In the genomic region with DNA sequence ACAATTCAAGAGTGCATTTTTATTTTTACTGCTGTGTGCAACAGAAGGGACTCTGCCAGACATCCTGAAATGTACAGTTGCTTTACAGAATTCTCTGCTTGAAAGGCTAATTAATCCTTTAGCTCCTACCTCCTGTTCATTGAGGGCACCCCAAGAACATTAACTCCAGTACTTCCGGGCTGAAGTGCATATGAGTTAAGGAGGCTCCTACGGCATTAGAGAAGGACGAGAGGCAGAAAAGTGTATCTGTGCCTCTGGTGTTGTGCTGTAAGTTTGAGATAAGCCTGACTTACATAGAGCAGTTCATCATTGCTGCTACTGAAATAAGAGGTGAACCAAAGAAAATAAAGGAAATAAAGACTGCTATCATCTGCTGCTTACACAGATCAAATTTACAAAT, we compare ENCODE assay signal across 1 cellular context.
TF ChIP-seq lines count a peak whose summit lies in the region.

No MANE protein-coding gene starts in this region.

TF ChIP-seq in K562, 482 proteins besides CTCF, POLR2A, EP300 and RAD21 (continued from another document and continues in another):
- TF ChIP-seq, protein P1, sequence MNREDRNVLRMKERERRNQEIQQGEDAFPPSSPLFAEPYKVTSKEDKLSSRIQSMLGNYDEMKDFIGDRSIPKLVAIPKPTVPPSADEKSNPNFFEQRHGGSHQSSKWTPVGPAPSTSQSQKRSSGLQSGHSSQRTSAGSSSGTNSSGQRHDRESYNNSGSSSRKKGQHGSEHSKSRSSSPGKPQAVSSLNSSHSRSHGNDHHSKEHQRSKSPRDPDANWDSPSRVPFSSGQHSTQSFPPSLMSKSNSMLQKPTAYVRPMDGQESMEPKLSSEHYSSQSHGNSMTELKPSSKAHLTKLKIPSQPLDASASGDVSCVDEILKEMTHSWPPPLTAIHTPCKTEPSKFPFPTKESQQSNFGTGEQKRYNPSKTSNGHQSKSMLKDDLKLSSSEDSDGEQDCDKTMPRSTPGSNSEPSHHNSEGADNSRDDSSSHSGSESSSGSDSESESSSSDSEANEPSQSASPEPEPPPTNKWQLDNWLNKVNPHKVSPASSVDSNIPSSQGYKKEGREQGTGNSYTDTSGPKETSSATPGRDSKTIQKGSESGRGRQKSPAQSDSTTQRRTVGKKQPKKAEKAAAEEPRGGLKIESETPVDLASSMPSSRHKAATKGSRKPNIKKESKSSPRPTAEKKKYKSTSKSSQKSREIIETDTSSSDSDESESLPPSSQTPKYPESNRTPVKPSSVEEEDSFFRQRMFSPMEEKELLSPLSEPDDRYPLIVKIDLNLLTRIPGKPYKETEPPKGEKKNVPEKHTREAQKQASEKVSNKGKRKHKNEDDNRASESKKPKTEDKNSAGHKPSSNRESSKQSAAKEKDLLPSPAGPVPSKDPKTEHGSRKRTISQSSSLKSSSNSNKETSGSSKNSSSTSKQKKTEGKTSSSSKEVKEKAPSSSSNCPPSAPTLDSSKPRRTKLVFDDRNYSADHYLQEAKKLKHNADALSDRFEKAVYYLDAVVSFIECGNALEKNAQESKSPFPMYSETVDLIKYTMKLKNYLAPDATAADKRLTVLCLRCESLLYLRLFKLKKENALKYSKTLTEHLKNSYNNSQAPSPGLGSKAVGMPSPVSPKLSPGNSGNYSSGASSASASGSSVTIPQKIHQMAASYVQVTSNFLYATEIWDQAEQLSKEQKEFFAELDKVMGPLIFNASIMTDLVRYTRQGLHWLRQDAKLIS (CRISPR knock-in tag; IDR thresholded peaks at IDR 0.05): no peak
- peak; percentile 40 to 66; a peak in 2 of 4 replicates for TF ChIP-seq TRIM24 (IDR thresholded peaks at IDR 0.05)
- no peak for TF ChIP-seq EZH2 (IDR thresholded peaks at IDR 0.05; ENCODE audit: borderline replicate concordance, low read depth, low read length)
- TF ChIP-seq HOXB6 (CRISPR knock-in tag; IDR thresholded peaks at IDR 0.05; ENCODE audit: borderline replicate concordance): no peak
- no peak for TF ChIP-seq ZNF436 (CRISPR knock-in tag; IDR thresholded peaks at IDR 0.05)
- no peak for TF ChIP-seq ZFP1 (CRISPR knock-in tag; IDR thresholded peaks at IDR 0.05)
- TF ChIP-seq SMARCC2 (IDR thresholded peaks at IDR 0.05; ENCODE audit: low read depth): peak; percentile 38; the same call in 1 of the 2 replicates
- peak; percentile 66 for TF ChIP-seq POLR2AphosphoS5 (IDR thresholded peaks at IDR 0.05; ENCODE audit: control insufficient read depth, insufficient read depth, low read depth, low read length)
- TF ChIP-seq ZNF589 (CRISPR knock-in tag; IDR thresholded peaks at IDR 0.05; ENCODE audit: low read depth): no peak
- TF ChIP-seq DEAF1 (CRISPR knock-in tag; IDR thresholded peaks at IDR 0.05): no peak
- peak; percentile 33; the same call in 1 of the 2 replicates for TF ChIP-seq PML (IDR thresholded peaks at IDR 0.05; ENCODE audit: low read length)
- TF ChIP-seq ZNF668 (CRISPR knock-in tag; IDR thresholded peaks at IDR 0.05): no peak
- no peak for TF ChIP-seq FOXK2 (conservative IDR thresholded peaks at IDR 0.05 in 1 of 2, IDR thresholded peaks at IDR 0.05 in 1 of 2; ENCODE audit: low read depth in 2 of 2)
- no peak for TF ChIP-seq TEAD2 (tag; IDR thresholded peaks at IDR 0.05)
- no peak for TF ChIP-seq BCL6 (CRISPR knock-in tag; IDR thresholded peaks at IDR 0.05)
- TF ChIP-seq, protein P2, sequence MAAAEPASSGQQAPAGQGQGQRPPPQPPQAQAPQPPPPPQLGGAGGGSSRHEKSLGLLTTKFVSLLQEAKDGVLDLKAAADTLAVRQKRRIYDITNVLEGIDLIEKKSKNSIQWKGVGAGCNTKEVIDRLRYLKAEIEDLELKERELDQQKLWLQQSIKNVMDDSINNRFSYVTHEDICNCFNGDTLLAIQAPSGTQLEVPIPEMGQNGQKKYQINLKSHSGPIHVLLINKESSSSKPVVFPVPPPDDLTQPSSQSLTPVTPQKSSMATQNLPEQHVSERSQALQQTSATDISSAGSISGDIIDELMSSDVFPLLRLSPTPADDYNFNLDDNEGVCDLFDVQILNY (CRISPR knock-in tag; IDR thresholded peaks at IDR 0.05): no peak
- no peak for TF ChIP-seq NFE2 (IDR thresholded peaks at IDR 0.05; ENCODE audit: low read depth)
- TF ChIP-seq CBX8 (IDR thresholded peaks at IDR 0.05; ENCODE audit: borderline replicate concordance, extremely low read depth, low read depth, low read length, poor library complexity, severe bottlenecking): no peak
- TF ChIP-seq MEF2D (tag; conservative IDR thresholded peaks at IDR 0.05; ENCODE audit: low read depth): no peak
- no peak for TF ChIP-seq ZZZ3 (IDR thresholded peaks at IDR 0.05)
- TF ChIP-seq HEY1 (CRISPR knock-in tag; IDR thresholded peaks at IDR 0.05; ENCODE audit: borderline replicate concordance): no peak
- TF ChIP-seq, protein P3, sequence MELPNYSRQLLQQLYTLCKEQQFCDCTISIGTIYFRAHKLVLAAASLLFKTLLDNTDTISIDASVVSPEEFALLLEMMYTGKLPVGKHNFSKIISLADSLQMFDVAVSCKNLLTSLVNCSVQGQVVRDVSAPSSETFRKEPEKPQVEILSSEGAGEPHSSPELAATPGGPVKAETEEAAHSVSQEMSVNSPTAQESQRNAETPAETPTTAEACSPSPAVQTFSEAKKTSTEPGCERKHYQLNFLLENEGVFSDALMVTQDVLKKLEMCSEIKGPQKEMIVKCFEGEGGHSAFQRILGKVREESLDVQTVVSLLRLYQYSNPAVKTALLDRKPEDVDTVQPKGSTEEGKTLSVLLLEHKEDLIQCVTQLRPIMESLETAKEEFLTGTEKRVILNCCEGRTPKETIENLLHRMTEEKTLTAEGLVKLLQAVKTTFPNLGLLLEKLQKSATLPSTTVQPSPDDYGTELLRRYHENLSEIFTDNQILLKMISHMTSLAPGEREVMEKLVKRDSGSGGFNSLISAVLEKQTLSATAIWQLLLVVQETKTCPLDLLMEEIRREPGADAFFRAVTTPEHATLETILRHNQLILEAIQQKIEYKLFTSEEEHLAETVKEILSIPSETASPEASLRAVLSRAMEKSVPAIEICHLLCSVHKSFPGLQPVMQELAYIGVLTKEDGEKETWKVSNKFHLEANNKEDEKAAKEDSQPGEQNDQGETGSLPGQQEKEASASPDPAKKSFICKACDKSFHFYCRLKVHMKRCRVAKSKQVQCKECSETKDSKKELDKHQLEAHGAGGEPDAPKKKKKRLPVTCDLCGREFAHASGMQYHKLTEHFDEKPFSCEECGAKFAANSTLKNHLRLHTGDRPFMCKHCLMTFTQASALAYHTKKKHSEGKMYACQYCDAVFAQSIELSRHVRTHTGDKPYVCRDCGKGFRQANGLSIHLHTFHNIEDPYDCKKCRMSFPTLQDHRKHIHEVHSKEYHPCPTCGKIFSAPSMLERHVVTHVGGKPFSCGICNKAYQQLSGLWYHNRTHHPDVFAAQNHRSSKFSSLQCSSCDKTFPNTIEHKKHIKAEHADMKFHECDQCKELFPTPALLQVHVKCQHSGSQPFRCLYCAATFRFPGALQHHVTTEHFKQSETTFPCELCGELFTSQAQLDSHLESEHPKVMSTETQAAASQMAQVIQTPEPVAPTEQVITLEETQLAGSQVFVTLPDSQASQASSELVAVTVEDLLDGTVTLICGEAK (IDR thresholded peaks at IDR 0.05): no peak; the same call in 1 of the 2 replicates
- TF ChIP-seq, protein P3 (CRISPR knock-in tag; IDR thresholded peaks at IDR 0.05): no peak
- no peak for TF ChIP-seq MAFK (IDR thresholded peaks at IDR 0.05; ENCODE audit: low read length)
- TF ChIP-seq, protein P4, sequence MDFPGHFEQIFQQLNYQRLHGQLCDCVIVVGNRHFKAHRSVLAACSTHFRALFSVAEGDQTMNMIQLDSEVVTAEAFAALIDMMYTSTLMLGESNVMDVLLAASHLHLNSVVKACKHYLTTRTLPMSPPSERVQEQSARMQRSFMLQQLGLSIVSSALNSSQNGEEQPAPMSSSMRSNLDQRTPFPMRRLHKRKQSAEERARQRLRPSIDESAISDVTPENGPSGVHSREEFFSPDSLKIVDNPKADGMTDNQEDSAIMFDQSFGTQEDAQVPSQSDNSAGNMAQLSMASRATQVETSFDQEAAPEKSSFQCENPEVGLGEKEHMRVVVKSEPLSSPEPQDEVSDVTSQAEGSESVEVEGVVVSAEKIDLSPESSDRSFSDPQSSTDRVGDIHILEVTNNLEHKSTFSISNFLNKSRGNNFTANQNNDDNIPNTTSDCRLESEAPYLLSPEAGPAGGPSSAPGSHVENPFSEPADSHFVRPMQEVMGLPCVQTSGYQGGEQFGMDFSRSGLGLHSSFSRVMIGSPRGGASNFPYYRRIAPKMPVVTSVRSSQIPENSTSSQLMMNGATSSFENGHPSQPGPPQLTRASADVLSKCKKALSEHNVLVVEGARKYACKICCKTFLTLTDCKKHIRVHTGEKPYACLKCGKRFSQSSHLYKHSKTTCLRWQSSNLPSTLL (IDR thresholded peaks at IDR 0.05): no peak
- TF ChIP-seq KAT2B (IDR thresholded peaks at IDR 0.05; ENCODE audit: low read depth, low read length): no peak
- no peak for TF ChIP-seq ZNF518B (CRISPR knock-in tag; IDR thresholded peaks at IDR 0.05)
- TF ChIP-seq, protein P5, sequence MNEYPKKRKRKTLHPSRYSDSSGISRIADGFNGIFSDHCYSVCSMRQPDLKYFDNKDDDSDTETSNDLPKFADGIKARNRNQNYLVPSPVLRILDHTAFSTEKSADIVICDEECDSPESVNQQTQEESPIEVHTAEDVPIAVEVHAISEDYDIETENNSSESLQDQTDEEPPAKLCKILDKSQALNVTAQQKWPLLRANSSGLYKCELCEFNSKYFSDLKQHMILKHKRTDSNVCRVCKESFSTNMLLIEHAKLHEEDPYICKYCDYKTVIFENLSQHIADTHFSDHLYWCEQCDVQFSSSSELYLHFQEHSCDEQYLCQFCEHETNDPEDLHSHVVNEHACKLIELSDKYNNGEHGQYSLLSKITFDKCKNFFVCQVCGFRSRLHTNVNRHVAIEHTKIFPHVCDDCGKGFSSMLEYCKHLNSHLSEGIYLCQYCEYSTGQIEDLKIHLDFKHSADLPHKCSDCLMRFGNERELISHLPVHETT (CRISPR knock-in tag; conservative IDR thresholded peaks at IDR 0.05 in 1 of 2, IDR thresholded peaks at IDR 0.05 in 1 of 2): peak in 1 of 2 experiments; percentile 63; a peak in 1 of 4 replicates
- TF ChIP-seq, protein P6, sequence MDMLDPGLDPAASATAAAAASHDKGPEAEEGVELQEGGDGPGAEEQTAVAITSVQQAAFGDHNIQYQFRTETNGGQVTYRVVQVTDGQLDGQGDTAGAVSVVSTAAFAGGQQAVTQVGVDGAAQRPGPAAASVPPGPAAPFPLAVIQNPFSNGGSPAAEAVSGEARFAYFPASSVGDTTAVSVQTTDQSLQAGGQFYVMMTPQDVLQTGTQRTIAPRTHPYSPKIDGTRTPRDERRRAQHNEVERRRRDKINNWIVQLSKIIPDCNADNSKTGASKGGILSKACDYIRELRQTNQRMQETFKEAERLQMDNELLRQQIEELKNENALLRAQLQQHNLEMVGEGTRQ (CRISPR knock-in tag; IDR thresholded peaks at IDR 0.05): no peak
- TF ChIP-seq ZNF707 (CRISPR knock-in tag; conservative IDR thresholded peaks at IDR 0.05): no peak
- no peak for TF ChIP-seq MCM2 (IDR thresholded peaks at IDR 0.05; ENCODE audit: low read depth)
- TF ChIP-seq NCOR1 (IDR thresholded peaks at IDR 0.05): peak; percentile 60; the same call in 1 of the 2 replicates
- no peak for TF ChIP-seq ZFX (CRISPR knock-in tag; IDR thresholded peaks at IDR 0.05)
